In the genomic region with DNA sequence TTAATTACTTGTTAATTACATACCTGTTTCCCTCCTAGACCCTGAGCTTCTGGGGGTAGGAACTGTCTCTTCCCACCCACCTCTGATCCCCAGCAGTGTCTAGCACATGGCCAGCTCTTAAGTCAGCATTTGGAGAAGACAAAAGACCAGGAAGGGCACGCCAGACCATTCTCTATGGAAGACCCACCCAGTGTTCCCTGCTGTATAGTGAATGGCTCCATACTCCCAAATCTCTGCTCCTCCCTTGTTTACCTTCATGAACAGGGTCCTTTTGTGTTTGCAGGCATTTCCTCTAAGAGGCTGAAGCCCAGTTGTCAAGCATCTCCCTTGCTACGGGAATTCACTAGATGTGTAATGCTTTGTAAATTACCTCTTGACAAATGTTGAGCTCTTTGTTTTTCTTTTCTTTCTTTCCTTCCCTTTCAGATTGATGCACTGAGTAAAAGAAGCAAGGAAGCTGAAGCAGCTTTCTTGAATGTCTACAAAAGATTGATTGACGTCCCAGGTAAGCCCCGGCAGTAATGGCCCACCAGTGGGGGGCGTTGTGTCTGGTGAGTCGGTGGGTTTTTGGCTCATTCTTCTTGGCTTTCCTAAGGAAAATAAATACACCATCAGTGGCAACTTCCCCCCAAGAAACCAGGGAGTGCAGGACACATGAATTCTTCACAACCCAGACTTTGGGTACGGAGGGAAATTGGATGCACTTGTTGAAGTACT, we compare ENCODE assay signal across 2 cellular contexts.
TF ChIP-seq lines count a peak whose summit lies in the region.

No MANE protein-coding gene starts in this region.

TF ChIP-seq in HCT116, 20 proteins besides CTCF, POLR2A, EP300 and RAD21:
- TF ChIP-seq, protein P1, sequence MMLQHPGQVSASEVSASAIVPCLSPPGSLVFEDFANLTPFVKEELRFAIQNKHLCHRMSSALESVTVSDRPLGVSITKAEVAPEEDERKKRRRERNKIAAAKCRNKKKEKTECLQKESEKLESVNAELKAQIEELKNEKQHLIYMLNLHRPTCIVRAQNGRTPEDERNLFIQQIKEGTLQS (IDR thresholded peaks at IDR 0.05) = no peak
- TF ChIP-seq EZH2phosphoT487 (IDR thresholded peaks at IDR 0.05; ENCODE audit: borderline replicate concordance) = no peak
- TF ChIP-seq EGR1 (IDR thresholded peaks at IDR 0.05; ENCODE audit: low read depth) = no peak
- no peak for TF ChIP-seq ELF1 (IDR thresholded peaks at IDR 0.05; ENCODE audit: borderline replicate concordance, low read depth)
- TF ChIP-seq, protein P2, sequence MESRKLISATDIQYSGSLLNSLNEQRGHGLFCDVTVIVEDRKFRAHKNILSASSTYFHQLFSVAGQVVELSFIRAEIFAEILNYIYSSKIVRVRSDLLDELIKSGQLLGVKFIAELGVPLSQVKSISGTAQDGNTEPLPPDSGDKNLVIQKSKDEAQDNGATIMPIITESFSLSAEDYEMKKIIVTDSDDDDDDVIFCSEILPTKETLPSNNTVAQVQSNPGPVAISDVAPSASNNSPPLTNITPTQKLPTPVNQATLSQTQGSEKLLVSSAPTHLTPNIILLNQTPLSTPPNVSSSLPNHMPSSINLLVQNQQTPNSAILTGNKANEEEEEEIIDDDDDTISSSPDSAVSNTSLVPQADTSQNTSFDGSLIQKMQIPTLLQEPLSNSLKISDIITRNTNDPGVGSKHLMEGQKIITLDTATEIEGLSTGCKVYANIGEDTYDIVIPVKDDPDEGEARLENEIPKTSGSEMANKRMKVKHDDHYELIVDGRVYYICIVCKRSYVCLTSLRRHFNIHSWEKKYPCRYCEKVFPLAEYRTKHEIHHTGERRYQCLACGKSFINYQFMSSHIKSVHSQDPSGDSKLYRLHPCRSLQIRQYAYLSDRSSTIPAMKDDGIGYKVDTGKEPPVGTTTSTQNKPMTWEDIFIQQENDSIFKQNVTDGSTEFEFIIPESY (IDR thresholded peaks at IDR 0.05; ENCODE audit: extremely low read depth, insufficient replicate concordance, low read length) = no peak
- no peak for TF ChIP-seq ZFX (IDR thresholded peaks at IDR 0.05)
- no peak for TF ChIP-seq CBX3 (IDR thresholded peaks at IDR 0.05; ENCODE audit: low read depth)
- TF ChIP-seq TCF7L2 (IDR thresholded peaks at IDR 0.05; ENCODE audit: borderline replicate concordance, extremely low read depth, insufficient read depth, insufficient read length) = no peak
- no peak for TF ChIP-seq SP1 (IDR thresholded peaks at IDR 0.05; ENCODE audit: low read depth)
- TF ChIP-seq YY1 (IDR thresholded peaks at IDR 0.05; ENCODE audit: extremely low read depth, insufficient replicate concordance, low read depth, low read length) = no peak
- no peak for TF ChIP-seq CEBPB (IDR thresholded peaks at IDR 0.05; ENCODE audit: low read depth)
- no peak for TF ChIP-seq POLR2AphosphoS5 (IDR thresholded peaks at IDR 0.05; ENCODE audit: low read depth, low read length)
- no peak for TF ChIP-seq FOSL1 (IDR thresholded peaks at IDR 0.05; ENCODE audit: low read depth)
- TF ChIP-seq SIN3A (IDR thresholded peaks at IDR 0.05; ENCODE audit: low read depth) = no peak
- TF ChIP-seq, protein P3, sequence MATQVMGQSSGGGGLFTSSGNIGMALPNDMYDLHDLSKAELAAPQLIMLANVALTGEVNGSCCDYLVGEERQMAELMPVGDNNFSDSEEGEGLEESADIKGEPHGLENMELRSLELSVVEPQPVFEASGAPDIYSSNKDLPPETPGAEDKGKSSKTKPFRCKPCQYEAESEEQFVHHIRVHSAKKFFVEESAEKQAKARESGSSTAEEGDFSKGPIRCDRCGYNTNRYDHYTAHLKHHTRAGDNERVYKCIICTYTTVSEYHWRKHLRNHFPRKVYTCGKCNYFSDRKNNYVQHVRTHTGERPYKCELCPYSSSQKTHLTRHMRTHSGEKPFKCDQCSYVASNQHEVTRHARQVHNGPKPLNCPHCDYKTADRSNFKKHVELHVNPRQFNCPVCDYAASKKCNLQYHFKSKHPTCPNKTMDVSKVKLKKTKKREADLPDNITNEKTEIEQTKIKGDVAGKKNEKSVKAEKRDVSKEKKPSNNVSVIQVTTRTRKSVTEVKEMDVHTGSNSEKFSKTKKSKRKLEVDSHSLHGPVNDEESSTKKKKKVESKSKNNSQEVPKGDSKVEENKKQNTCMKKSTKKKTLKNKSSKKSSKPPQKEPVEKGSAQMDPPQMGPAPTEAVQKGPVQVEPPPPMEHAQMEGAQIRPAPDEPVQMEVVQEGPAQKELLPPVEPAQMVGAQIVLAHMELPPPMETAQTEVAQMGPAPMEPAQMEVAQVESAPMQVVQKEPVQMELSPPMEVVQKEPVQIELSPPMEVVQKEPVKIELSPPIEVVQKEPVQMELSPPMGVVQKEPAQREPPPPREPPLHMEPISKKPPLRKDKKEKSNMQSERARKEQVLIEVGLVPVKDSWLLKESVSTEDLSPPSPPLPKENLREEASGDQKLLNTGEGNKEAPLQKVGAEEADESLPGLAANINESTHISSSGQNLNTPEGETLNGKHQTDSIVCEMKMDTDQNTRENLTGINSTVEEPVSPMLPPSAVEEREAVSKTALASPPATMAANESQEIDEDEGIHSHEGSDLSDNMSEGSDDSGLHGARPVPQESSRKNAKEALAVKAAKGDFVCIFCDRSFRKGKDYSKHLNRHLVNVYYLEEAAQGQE (IDR thresholded peaks at IDR 0.05; ENCODE audit: low read depth) = no peak
- no peak for TF ChIP-seq SRF (IDR thresholded peaks at IDR 0.05; ENCODE audit: low read depth)
- TF ChIP-seq ZNF274 (IDR thresholded peaks at IDR 0.05; ENCODE audit: low read depth, low read length) = no peak

TF ChIP-seq in HepG2, 621 proteins besides CTCF, POLR2A, EP300 and RAD21:
- TF ChIP-seq NONO (IDR thresholded peaks at IDR 0.05) (no peak), NONO (CRISPR knock-in tag; conservative IDR thresholded peaks at IDR 0.05) (no peak), ZNF782 (CRISPR knock-in tag; IDR thresholded peaks at IDR 0.05; ENCODE audit: borderline replicate concordance) (no peak), ZNF230 (CRISPR knock-in tag; IDR thresholded peaks at IDR 0.05) (no peak), NFYB (CRISPR knock-in tag; IDR thresholded peaks at IDR 0.05) (no peak), ZNF775 (CRISPR knock-in tag; IDR thresholded peaks at IDR 0.05; ENCODE audit: borderline replicate concordance) (no peak), U2AF1 (optimal IDR thresholded peaks at IDR 0.05; ENCODE audit: low read depth, low read length) (no peak), ZNF432 (CRISPR knock-in tag; IDR thresholded peaks at IDR 0.05; ENCODE audit: borderline replicate concordance) (no peak), ZMYM2 (CRISPR knock-in tag; IDR thresholded peaks at IDR 0.05) (no peak), ZNF430 (CRISPR knock-in tag; IDR thresholded peaks at IDR 0.05) (no peak), ETV5 (CRISPR knock-in tag; IDR thresholded peaks at IDR 0.05; ENCODE audit: borderline replicate concordance) (no peak), CCDC6 (CRISPR knock-in tag; IDR thresholded peaks at IDR 0.05) (no peak), NKX3-1 (CRISPR knock-in tag; IDR thresholded peaks at IDR 0.05) (no peak), POLR2G (IDR thresholded peaks at IDR 0.05; ENCODE audit: low read depth, low read length) (no peak)
- TF ChIP-seq, protein P4, sequence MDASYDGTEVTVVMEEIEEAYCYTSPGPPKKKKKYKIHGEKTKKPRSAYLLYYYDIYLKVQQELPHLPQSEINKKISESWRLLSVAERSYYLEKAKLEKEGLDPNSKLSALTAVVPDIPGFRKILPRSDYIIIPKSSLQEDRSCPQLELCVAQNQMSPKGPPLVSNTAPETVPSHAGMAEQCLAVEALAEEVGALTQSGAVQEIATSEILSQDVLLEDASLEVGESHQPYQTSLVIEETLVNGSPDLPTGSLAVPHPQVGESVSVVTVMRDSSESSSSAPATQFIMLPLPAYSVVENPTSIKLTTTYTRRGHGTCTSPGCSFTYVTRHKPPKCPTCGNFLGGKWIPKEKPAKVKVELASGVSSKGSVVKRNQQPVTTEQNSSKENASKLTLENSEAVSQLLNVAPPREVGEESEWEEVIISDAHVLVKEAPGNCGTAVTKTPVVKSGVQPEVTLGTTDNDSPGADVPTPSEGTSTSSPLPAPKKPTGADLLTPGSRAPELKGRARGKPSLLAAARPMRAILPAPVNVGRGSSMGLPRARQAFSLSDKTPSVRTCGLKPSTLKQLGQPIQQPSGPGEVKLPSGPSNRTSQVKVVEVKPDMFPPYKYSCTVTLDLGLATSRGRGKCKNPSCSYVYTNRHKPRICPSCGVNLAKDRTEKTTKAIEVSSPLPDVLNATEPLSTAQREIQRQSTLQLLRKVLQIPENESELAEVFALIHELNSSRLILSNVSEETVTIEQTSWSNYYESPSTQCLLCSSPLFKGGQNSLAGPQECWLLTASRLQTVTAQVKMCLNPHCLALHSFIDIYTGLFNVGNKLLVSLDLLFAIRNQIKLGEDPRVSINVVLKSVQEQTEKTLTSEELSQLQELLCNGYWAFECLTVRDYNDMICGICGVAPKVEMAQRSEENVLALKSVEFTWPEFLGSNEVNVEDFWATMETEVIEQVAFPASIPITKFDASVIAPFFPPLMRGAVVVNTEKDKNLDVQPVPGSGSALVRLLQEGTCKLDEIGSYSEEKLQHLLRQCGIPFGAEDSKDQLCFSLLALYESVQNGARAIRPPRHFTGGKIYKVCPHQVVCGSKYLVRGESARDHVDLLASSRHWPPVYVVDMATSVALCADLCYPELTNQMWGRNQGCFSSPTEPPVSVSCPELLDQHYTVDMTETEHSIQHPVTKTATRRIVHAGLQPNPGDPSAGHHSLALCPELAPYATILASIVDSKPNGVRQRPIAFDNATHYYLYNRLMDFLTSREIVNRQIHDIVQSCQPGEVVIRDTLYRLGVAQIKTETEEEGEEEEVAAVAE (CRISPR knock-in tag; IDR thresholded peaks at IDR 0.05; ENCODE audit: borderline replicate concordance) = no peak
- TF ChIP-seq, protein P5, sequence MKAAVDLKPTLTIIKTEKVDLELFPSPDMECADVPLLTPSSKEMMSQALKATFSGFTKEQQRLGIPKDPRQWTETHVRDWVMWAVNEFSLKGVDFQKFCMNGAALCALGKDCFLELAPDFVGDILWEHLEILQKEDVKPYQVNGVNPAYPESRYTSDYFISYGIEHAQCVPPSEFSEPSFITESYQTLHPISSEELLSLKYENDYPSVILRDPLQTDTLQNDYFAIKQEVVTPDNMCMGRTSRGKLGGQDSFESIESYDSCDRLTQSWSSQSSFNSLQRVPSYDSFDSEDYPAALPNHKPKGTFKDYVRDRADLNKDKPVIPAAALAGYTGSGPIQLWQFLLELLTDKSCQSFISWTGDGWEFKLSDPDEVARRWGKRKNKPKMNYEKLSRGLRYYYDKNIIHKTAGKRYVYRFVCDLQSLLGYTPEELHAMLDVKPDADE (CRISPR knock-in tag; IDR thresholded peaks at IDR 0.05) = no peak
- TF ChIP-seq, protein P6, sequence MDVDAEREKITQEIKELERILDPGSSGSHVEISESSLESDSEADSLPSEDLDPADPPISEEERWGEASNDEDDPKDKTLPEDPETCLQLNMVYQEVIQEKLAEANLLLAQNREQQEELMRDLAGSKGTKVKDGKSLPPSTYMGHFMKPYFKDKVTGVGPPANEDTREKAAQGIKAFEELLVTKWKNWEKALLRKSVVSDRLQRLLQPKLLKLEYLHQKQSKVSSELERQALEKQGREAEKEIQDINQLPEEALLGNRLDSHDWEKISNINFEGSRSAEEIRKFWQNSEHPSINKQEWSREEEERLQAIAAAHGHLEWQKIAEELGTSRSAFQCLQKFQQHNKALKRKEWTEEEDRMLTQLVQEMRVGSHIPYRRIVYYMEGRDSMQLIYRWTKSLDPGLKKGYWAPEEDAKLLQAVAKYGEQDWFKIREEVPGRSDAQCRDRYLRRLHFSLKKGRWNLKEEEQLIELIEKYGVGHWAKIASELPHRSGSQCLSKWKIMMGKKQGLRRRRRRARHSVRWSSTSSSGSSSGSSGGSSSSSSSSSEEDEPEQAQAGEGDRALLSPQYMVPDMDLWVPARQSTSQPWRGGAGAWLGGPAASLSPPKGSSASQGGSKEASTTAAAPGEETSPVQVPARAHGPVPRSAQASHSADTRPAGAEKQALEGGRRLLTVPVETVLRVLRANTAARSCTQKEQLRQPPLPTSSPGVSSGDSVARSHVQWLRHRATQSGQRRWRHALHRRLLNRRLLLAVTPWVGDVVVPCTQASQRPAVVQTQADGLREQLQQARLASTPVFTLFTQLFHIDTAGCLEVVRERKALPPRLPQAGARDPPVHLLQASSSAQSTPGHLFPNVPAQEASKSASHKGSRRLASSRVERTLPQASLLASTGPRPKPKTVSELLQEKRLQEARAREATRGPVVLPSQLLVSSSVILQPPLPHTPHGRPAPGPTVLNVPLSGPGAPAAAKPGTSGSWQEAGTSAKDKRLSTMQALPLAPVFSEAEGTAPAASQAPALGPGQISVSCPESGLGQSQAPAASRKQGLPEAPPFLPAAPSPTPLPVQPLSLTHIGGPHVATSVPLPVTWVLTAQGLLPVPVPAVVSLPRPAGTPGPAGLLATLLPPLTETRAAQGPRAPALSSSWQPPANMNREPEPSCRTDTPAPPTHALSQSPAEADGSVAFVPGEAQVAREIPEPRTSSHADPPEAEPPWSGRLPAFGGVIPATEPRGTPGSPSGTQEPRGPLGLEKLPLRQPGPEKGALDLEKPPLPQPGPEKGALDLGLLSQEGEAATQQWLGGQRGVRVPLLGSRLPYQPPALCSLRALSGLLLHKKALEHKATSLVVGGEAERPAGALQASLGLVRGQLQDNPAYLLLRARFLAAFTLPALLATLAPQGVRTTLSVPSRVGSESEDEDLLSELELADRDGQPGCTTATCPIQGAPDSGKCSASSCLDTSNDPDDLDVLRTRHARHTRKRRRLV (CRISPR knock-in tag; IDR thresholded peaks at IDR 0.05) = no peak
- TF ChIP-seq, protein P7, sequence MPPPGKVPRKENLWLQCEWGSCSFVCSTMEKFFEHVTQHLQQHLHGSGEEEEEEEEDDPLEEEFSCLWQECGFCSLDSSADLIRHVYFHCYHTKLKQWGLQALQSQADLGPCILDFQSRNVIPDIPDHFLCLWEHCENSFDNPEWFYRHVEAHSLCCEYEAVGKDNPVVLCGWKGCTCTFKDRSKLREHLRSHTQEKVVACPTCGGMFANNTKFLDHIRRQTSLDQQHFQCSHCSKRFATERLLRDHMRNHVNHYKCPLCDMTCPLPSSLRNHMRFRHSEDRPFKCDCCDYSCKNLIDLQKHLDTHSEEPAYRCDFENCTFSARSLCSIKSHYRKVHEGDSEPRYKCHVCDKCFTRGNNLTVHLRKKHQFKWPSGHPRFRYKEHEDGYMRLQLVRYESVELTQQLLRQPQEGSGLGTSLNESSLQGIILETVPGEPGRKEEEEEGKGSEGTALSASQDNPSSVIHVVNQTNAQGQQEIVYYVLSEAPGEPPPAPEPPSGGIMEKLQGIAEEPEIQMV (CRISPR knock-in tag; IDR thresholded peaks at IDR 0.05; ENCODE audit: low read depth) = no peak
